22 cellular contexts compared by ENCODE assay signal in the genomic region with DNA sequence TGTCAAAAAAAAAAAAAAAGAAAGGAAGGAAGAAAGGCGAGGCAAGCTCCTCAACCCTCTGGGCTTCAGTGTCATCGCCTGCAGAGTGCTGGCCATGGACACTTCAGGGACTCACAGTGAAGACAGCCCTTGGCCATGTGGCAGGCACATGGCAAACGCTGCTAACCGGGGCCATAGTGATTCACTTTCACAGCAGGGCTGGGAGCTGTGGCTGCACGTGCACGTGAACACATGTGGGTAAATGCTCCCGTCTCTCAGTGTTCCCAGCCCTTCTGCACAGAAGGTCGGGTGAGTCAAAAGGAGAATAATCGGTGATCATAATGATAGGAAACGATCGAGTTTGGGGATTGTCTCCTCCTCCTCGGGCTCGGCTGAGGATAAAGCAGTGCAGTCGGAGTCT. TPM values are rescaled to one million over a fixed set of nuclear protein-coding genes. Genes with fewer than 3 reads are reported as not detected.
A peak's percentile ranks its signal among the peaks of the same experiment; 100 is the strongest.
DNase-seq lines count a peak whose midpoint lies in the region; ATAC-seq lines count a peak whose summit lies in the region.
"Had no signal": no experiment of that assay in that cellular context is flagged by ENCODE, and none has a peak within 500 bp of the region (broad histone marks: within the 10 kb centered on the region; RNA-seq: fewer than 3 reads in every experiment).

No MANE protein-coding gene starts in this region.

- H3K36me3 ChIP-seq in CD4-positive, alpha-beta memory T cell (ENCODE audit: insufficient read depth, low read length) = no peaks in the 10 kb centered on the region
- H3K36me3 ChIP-seq: HAP-1 had no signal

- peaks cover 17% of the 10 kb centered on the region for H3K36me3 Mint-ChIP-seq in dendritic cell treated with granulocyte-macrophage colony-stimulating factor and Interleukin-4, amounts not matched to agents 40 ng/mL and 50 ng/mL, for 4 days (ENCODE audit: low read depth)
- peaks cover 6% of the 10 kb centered on the region for H3K36me3 Mint-ChIP-seq in stimulated activated effector memory CD8-positive, alpha-beta T cell treated with anti-CD3 and anti-CD28 coated beads, Interleukin-12 subunit alpha, Interleukin-12 subunit beta, amount 100 ng/mL, for 72 hours
- no peaks in the 10 kb centered on the region for H3K36me3 Mint-ChIP-seq in CD4-positive, alpha-beta memory T cell
- H3K36me3 Mint-ChIP-seq: activated naive CD8-positive, alpha-beta T cell treated with anti-CD3 and anti-CD28 coated beads, Interleukin-2, amount 10 ng/mL, durations not matched to agents 7 days and 5 days had no signal

- H3K9me3 ChIP-seq in CD4-positive, alpha-beta memory T cell (ENCODE audit: control insufficient read depth in 1 of 2, low read length in 2 of 2) = no peaks in the 10 kb centered on the region
- H3K9me3 ChIP-seq: esophagus muscularis mucosa, HAP-1 had no signal

- H3K4me1 Mint-ChIP-seq in dendritic cell treated with granulocyte-macrophage colony-stimulating factor and Interleukin-4, amounts not matched to agents 40 ng/mL and 50 ng/mL, for 4 days (ENCODE audit: low read depth) = peaks cover 66% of the 10 kb centered on the region
- H3K4me1 Mint-ChIP-seq in stimulated activated effector memory CD8-positive, alpha-beta T cell treated with anti-CD3 and anti-CD28 coated beads, Interleukin-12 subunit alpha, Interleukin-12 subunit beta, amount 100 ng/mL, for 72 hours = peaks cover 18% of the 10 kb centered on the region
- peaks cover 7 to 17% (median 12%) of the 10 kb centered on the region in 4 donors for H3K4me1 Mint-ChIP-seq in CD4-positive, alpha-beta memory T cell

- H3K4me1 ChIP-seq in CD4-positive, alpha-beta memory T cell (ENCODE audit: insufficient read depth, low read length) = peaks cover 8% of the 10 kb centered on the region
- H3K4me1 ChIP-seq: HAP-1 had no signal

- H3K27ac ChIP-seq in CD4-positive, alpha-beta memory T cell (ENCODE audit: low read depth, low read length) = no peak overlapping the region
- H3K27ac ChIP-seq: PC-9 had no signal

- H3K27me3 Mint-ChIP-seq in dendritic cell treated with granulocyte-macrophage colony-stimulating factor and Interleukin-4, amounts not matched to agents 40 ng/mL and 50 ng/mL, for 4 days = peaks cover 41% of the 10 kb centered on the region
- H3K27me3 Mint-ChIP-seq in CD4-positive, alpha-beta memory T cell = no peaks in the 10 kb centered on the region

- H3K4me3 Mint-ChIP-seq in dendritic cell treated with granulocyte-macrophage colony-stimulating factor and Interleukin-4, amounts not matched to agents 40 ng/mL and 50 ng/mL, for 4 days = no peak overlapping the region
- H3K4me3 Mint-ChIP-seq in stimulated activated effector memory CD8-positive, alpha-beta T cell treated with anti-CD3 and anti-CD28 coated beads, Interleukin-12 subunit alpha, Interleukin-12 subunit beta, amount 100 ng/mL, for 72 hours = no peak overlapping the region
- H3K4me3 Mint-ChIP-seq in CD4-positive, alpha-beta memory T cell = peak overlapping the region in 1 of 8 donors; percentile 3
- H3K4me3 Mint-ChIP-seq: activated naive CD8-positive, alpha-beta T cell treated with anti-CD3 and anti-CD28 coated beads, Interleukin-2, amount 10 ng/mL, durations not matched to agents 7 days and 5 days; B cell; neural crest cell had no signal

- peak; percentile 58 for DNase-seq in ELR (ENCODE audit: low read depth)
- DNase-seq in HS-5 (ENCODE audit: low read depth) = peak; percentile 58
- DNase-seq in stimulated activated effector memory CD8-positive, alpha-beta T cell treated with anti-CD3 and anti-CD28 coated beads, Interleukin-12 subunit alpha, Interleukin-12 subunit beta, amount 100 ng/mL, for 72 hours (ENCODE audit: low spot score in 2 of 2) = no peak
- DNase-seq in CD4-positive, alpha-beta memory T cell = no peak
- DNase-seq in NCI-H1092 (lab: John Stamatoyannopoulos, UW) = no peak
- DNase-seq in NCI-H69 (lab: John Stamatoyannopoulos, UW) = no peak
- DNase-seq: activated CD4-positive, alpha-beta T cell treated with anti-CD3 and anti-CD28 coated beads for 4 hours; activated naive CD8-positive, alpha-beta T cell treated with anti-CD3 and anti-CD28 coated beads, Interleukin-2, amount 10 ng/mL, durations not matched to agents 7 days and 5 days; DMS79; effector memory CD4-positive, alpha-beta T cell; kidney glomerular epithelial cell; NCI-H187 treated with DMSO at 0.1 percent for 48 hours; NCI-H2227 treated with DMSO at 0.1 percent for 48 hours; PC-9; SIG-M5; substantia nigra had no signal

- no peak overlapping the region for H3K4me3 ChIP-seq in CD4-positive, alpha-beta memory T cell (ENCODE audit: low read length in 2 of 2)
- H3K4me3 ChIP-seq: esophagus muscularis mucosa, HAP-1, lung, PC-9 had no signal

- H3K9me3 Mint-ChIP-seq in dendritic cell treated with granulocyte-macrophage colony-stimulating factor and Interleukin-4, amounts not matched to agents 40 ng/mL and 50 ng/mL, for 4 days = no peaks in the 10 kb centered on the region
- no peaks in the 10 kb centered on the region for H3K9me3 Mint-ChIP-seq in stimulated activated effector memory CD8-positive, alpha-beta T cell treated with anti-CD3 and anti-CD28 coated beads, Interleukin-12 subunit alpha, Interleukin-12 subunit beta, amount 100 ng/mL, for 72 hours
- peaks cover 0 to 2% (median 0%) of the 10 kb centered on the region in 8 donors for H3K9me3 Mint-ChIP-seq in CD4-positive, alpha-beta memory T cell
- H3K9me3 Mint-ChIP-seq: activated naive CD8-positive, alpha-beta T cell treated with anti-CD3 and anti-CD28 coated beads, Interleukin-2, amount 10 ng/mL, durations not matched to agents 7 days and 5 days; neural crest cell had no signal

- POLR2A ChIA-PET in CD4-positive, alpha-beta memory T cell (lab: Charles Lee; ENCODE audit: partially characterized antibody) = no interaction called here

- intact Hi-C loops in dendritic cell treated with granulocyte-macrophage colony-stimulating factor and Interleukin-4, amounts not matched to agents 40 ng/mL and 50 ng/mL, for 4 days (cut with micrococcal nuclease) = loop anchor here (5.0 kb wide), 1 partner anchor 77 kb away; no protein-coding TSS in a partner anchor
- intact Hi-C loops in CD4-positive, alpha-beta memory T cell (cut with micrococcal nuclease) = no loop called here

- H3K27ac Mint-ChIP-seq in dendritic cell treated with granulocyte-macrophage colony-stimulating factor and Interleukin-4, amounts not matched to agents 40 ng/mL and 50 ng/mL, for 4 days = peak overlapping the region; percentile 1
- H3K27ac Mint-ChIP-seq in stimulated activated effector memory CD8-positive, alpha-beta T cell treated with anti-CD3 and anti-CD28 coated beads, Interleukin-12 subunit alpha, Interleukin-12 subunit beta, amount 100 ng/mL, for 72 hours = peak overlapping the region; percentile 54
- peak overlapping the region in 1 of 7 donors; percentile 42 for H3K27ac Mint-ChIP-seq in CD4-positive, alpha-beta memory T cell
- H3K27ac Mint-ChIP-seq: activated naive CD8-positive, alpha-beta T cell treated with anti-CD3 and anti-CD28 coated beads, Interleukin-2, amount 10 ng/mL, durations not matched to agents 7 days and 5 days; B cell had no signal

- CTCF ChIA-PET in CD4-positive, alpha-beta memory T cell (lab: Charles Lee; ENCODE audit: partially characterized antibody) = interaction anchor here (0.8 kb wide), 1 partner anchor 27 kb away, joined by 4 read pairs; no protein-coding TSS in a partner anchor

- ATAC-seq in stimulated activated effector memory CD8-positive, alpha-beta T cell treated with anti-CD3 and anti-CD28 coated beads, Interleukin-12 subunit alpha, Interleukin-12 subunit beta, amount 100 ng/mL, for 72 hours = no peak

- no peaks in the 10 kb centered on the region for H3K27me3 ChIP-seq in CD4-positive, alpha-beta memory T cell (ENCODE audit: insufficient read depth, low read length)
- H3K27me3 ChIP-seq: esophagus muscularis mucosa had no signal

RNA-seq across cellular contexts. Expression of a gene that starts 46.1 kb away (rescaled TPM):
- 10 to 100 TPM; 35.7 to 39.3 TPM for total RNA-seq in CD4-positive, alpha-beta memory T cell
- 100 to 1,000 TPM in 1 of 2 donors, 10 to 100 TPM in 1; 82.4 to 116 TPM for polyA plus RNA-seq in CD4-positive, alpha-beta memory T cell

Comparison
In these comparisons a context has a peak if more than half of its experiments do, and no peak if none do; other contexts are left out.
1. DNase-seq: peak in ELR (single experiment) and HS-5 (single experiment); none in stimulated activated effector memory CD8-positive, alpha-beta T cell treated with anti-CD3 and anti-CD28 coated beads, Interleukin-12 subunit alpha, Interleukin-12 subunit beta, amount 100 ng/mL, for 72 hours (0 of 2), CD4-positive, alpha-beta memory T cell (0 of 5), NCI-H1092 (single experiment) and NCI-H69 (single experiment).